In the genomic region with DNA sequence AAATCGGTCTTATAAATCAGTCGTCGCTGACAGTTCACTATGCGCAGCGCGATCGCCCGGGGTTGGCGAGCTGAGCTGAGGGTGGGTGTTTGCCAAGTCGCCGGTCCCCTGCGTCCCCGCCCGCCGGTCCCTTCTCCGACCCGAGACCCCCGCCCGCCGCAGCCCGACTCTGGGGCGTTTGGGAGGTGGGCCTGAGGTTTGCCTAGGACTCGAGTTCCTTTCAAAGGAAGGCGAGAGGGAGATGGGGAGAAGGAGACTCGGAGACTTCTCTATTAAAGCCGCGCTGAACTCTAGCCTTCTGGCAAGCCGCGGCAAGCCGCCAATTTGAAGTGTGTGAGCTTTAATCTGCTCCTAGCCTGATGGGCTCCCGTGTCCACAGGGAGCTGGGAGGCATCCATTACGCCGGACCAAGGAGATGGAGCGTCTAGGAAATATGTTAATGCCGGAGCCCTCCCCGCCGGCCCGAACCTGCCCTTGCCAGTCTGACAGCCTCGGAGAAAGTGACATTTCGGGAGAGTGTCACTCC, we compare ENCODE assay signal across 8 cellular contexts.
DNase-seq lines count a peak whose midpoint lies in the region; ATAC-seq and TF ChIP-seq lines count a peak whose summit lies in the region.

No MANE protein-coding gene starts in this region.

- H3K36me3 ChIP-seq in HUES48 (ENCODE audit: control insufficient read depth, insufficient read depth, low read length), result no peaks in the 10 kb centered on the region
- H3K36me3 ChIP-seq in body of pancreas (replicated peaks in 1 of 2; ENCODE audit: insufficient read depth in 1 of 2, low read depth in 2 of 2), result no peaks in the 10 kb centered on the region
- H3K36me3 ChIP-seq in iPS DF 6.9 (ENCODE audit: control insufficient read depth, insufficient read depth, low read length), result no peaks in the 10 kb centered on the region
- no peaks in the 10 kb centered on the region for H3K36me3 ChIP-seq in prostate gland

- DNase-seq in body of pancreas (peak; percentile 24 to 64 (median 31)), iPS DF 6.9 (ENCODE audit: low read depth, low spot score) (no peak), prostate gland (ENCODE audit: low spot score) (peak; percentile 8)
- no peak for DNase-seq in activated naive CD4-positive, alpha-beta T cell treated with anti-CD3 and anti-CD28 coated beads, Interleukin-2, amount 50 U/mL, for 72 hours (ENCODE audit: low spot score in 2 of 2)

- H3K36me3 Mint-ChIP-seq in activated naive CD4-positive, alpha-beta T cell treated with anti-CD3 and anti-CD28 coated beads, Interleukin-2, amount 50 U/mL, for 72 hours, result peaks cover 0 to 11% of the 10 kb centered on the region in 2 donors

- H3K4me3 ChIP-seq in HUES48 (ENCODE audit: low read depth, low read length) (peak overlapping the region; percentile 60), body of pancreas (no peak overlapping the region), iPS DF 6.9 (ENCODE audit: low read length) (peak overlapping the region; percentile 40; the same call in 1 of the 2 replicates), prostate gland (peak overlapping the region; percentile 26)

- TF ChIP-seq CTCF in body of pancreas (IDR thresholded peaks at IDR 0.05) (no peak), prostate gland (IDR thresholded peaks at IDR 0.05) (no peak)

- no peak overlapping the region for H3K27ac Mint-ChIP-seq in activated naive CD4-positive, alpha-beta T cell treated with anti-CD3 and anti-CD28 coated beads, Interleukin-2, amount 50 U/mL, for 72 hours

- intact Hi-C loops in body of pancreas (cut with DNase I) (no loop called here), prostate gland (cut with DNase I) (no loop called here)

- no peak overlapping the region for H3K9ac ChIP-seq in HUES48 (ENCODE audit: low read depth, low read length)

- H3K27me3 ChIP-seq in HUES48 (ENCODE audit: control insufficient read depth, insufficient read depth, low read length), result peaks cover 43% of the 10 kb centered on the region
- H3K27me3 ChIP-seq in body of pancreas, result peaks cover 0 to 9% of the 10 kb centered on the region in 2 donors
- H3K27me3 ChIP-seq in iPS DF 6.9 (ENCODE audit: control insufficient read depth, insufficient read depth, low read length), result no peaks in the 10 kb centered on the region
- H3K27me3 ChIP-seq in prostate gland (replicated peaks; ENCODE audit: insufficient read depth), result no peaks in the 10 kb centered on the region

- H3K4me1 ChIP-seq in HUES48 (ENCODE audit: control insufficient read depth, insufficient read depth, low read length) (peaks cover 12% of the 10 kb centered on the region), body of pancreas (peaks cover 7% of the 10 kb centered on the region), iPS DF 6.9 (ENCODE audit: control insufficient read depth, insufficient read depth, low read length) (no peaks in the 10 kb centered on the region), prostate gland (replicated peaks) (no peaks in the 10 kb centered on the region)

- 2 to 6% methylated on average over 36 to 40 of the region's 40 CpGs for WGBS in body of pancreas, 2 donors
- no CpG with 5 or more reads among the region's 40 CpGs for WGBS in iPS DF 6.9 (ENCODE audit: insufficient coverage, insufficient read length)
- WGBS in prostate gland, result 4% methylated on average over 40 of the region's 40 CpGs

- ATAC-seq in body of pancreas (peak; percentile 50), HG03520 (IDR thresholded peaks at IDR 0.05; ENCODE audit: unreplicated experiment) (no peak), GM19452 (IDR thresholded peaks at IDR 0.05; ENCODE audit: unreplicated experiment) (no peak), HG02763 (IDR thresholded peaks at IDR 0.05; ENCODE audit: unreplicated experiment) (no peak)
- no peak for ATAC-seq in activated naive CD4-positive, alpha-beta T cell treated with anti-CD3 and anti-CD28 coated beads, Interleukin-2, amount 50 U/mL, for 72 hours

- H3K27ac ChIP-seq in HUES48 (ENCODE audit: low read depth, low read length) (peak overlapping the region; percentile 41), body of pancreas (no peak overlapping the region), iPS DF 6.9 (ENCODE audit: low read length) (no peak overlapping the region), prostate gland (peak overlapping the region; percentile 54 to 63)

- peaks cover 13 to 25% of the 10 kb centered on the region in 2 donors for H3K9me3 Mint-ChIP-seq in activated naive CD4-positive, alpha-beta T cell treated with anti-CD3 and anti-CD28 coated beads, Interleukin-2, amount 50 U/mL, for 72 hours

- H3K9me3 ChIP-seq in HUES48 (ENCODE audit: control insufficient read depth, insufficient read depth, low read length), result no peaks in the 10 kb centered on the region
- H3K9me3 ChIP-seq in body of pancreas, result no peaks in the 10 kb centered on the region
- H3K9me3 ChIP-seq in iPS DF 6.9 (ENCODE audit: control insufficient read depth, insufficient read depth, low read length), result no peaks in the 10 kb centered on the region
- no peaks in the 10 kb centered on the region for H3K9me3 ChIP-seq in prostate gland

- TF ChIP-seq POLR2A in body of pancreas (IDR thresholded peaks at IDR 0.05), result no peak
- no peak for TF ChIP-seq POLR2A in prostate gland (IDR thresholded peaks at IDR 0.05)

Comparison
In these comparisons a context has a peak if more than half of its experiments do, and no peak if none do; other contexts are left out.
1. H3K27ac ChIP-seq: peak in HUES48 (single experiment) and prostate gland (2 of 2); none in body of pancreas (0 of 4) and iPS DF 6.9 (single experiment).
2. H3K4me3 ChIP-seq: peak in HUES48 (single experiment), iPS DF 6.9 (single experiment) and prostate gland (2 of 2); none in body of pancreas (0 of 2).
3. DNase-seq: peak in body of pancreas (4 of 4) and prostate gland (single experiment); none in iPS DF 6.9 (single experiment) and activated naive CD4-positive, alpha-beta T cell treated with anti-CD3 and anti-CD28 coated beads, Interleukin-2, amount 50 U/mL, for 72 hours (0 of 2).